ENCODE assay signal across 1 cellular context in genomic region chr3:184175981-184176376, GRCh38.
TF ChIP-seq lines count a peak whose summit lies in the region.

No MANE protein-coding gene starts in this region.

TF ChIP-seq in GM12878, 131 proteins besides CTCF, POLR2A, EP300 and RAD21:
- no peak for TF ChIP-seq POLR2AphosphoS2 (IDR thresholded peaks at IDR 0.05; ENCODE audit: low read depth, low read length)
- no peak for TF ChIP-seq ZBED1 (IDR thresholded peaks at IDR 0.05; ENCODE audit: borderline replicate concordance)
